Comparison of ENCODE assay signal across 6 cellular contexts in genomic region chr3:97479740-97480139, GRCh38.
"Had no signal": no experiment of that assay in that cellular context is flagged by ENCODE, and none has a peak within 500 bp of the region (broad histone marks: within the 10 kb centered on the region; RNA-seq: fewer than 3 reads in every experiment).

No MANE protein-coding gene starts in this region.

- DNase-seq: GM23248, GOT3, H9, HCEC 1CT, IMR-90 had no signal

- H3K4me3 ChIP-seq: GM23248, K562 had no signal

- ATAC-seq: K562 had no signal

- H3K4me3 Mint-ChIP-seq: H9 had no signal

- H3K27ac Mint-ChIP-seq: H9 had no signal

- H3K27ac ChIP-seq: GM23248 had no signal

- H3K4me1 Mint-ChIP-seq: H9 had no signal
